Comparison of ENCODE assay signal across 8 cellular contexts in genomic region chr10:27744478-27745379, GRCh38. TPM values are rescaled to one million over a fixed set of nuclear protein-coding genes. Genes with fewer than 3 reads are reported as not detected.
DNase-seq lines count a peak whose midpoint lies in the region; ATAC-seq and TF ChIP-seq lines count a peak whose summit lies in the region.

No MANE protein-coding gene starts in this region.

- H3K9me3 Mint-ChIP-seq in Caco-2 (ENCODE audit: unreplicated experiment), result no peaks in the 10 kb centered on the region
- no peaks in the 10 kb centered on the region for H3K9me3 Mint-ChIP-seq in stimulated activated memory B cell treated with anti-CD40 and anti-IgM and Interleukin-4, amounts not matched to agents 10 μg/mL and 1 μg/mL and 100 μg/mL, for 72 hours

- H3K27me3 ChIP-seq in Caco-2 (replicated peaks; ENCODE audit: control insufficient read depth, insufficient read depth, low read length) (peaks cover 11% of the 10 kb centered on the region), left lung (peaks cover 87 to 100% of the 10 kb centered on the region in 2 donors)

- no peak overlapping the region for H3K27ac Mint-ChIP-seq in Caco-2 (ENCODE audit: unreplicated experiment)
- peak overlapping the region; percentile 29 for H3K27ac Mint-ChIP-seq in stimulated activated memory B cell treated with anti-CD40 and anti-IgM and Interleukin-4, amounts not matched to agents 10 μg/mL and 1 μg/mL and 100 μg/mL, for 72 hours

- H3K4me3 Mint-ChIP-seq in Caco-2 (ENCODE audit: unreplicated experiment), result peak overlapping the region; percentile 75
- peak overlapping the region; percentile 65 for H3K4me3 Mint-ChIP-seq in stimulated activated memory B cell treated with anti-CD40 and anti-IgM and Interleukin-4, amounts not matched to agents 10 μg/mL and 1 μg/mL and 100 μg/mL, for 72 hours

- H3K36me3 ChIP-seq in Caco-2 (ENCODE audit: control insufficient read depth, insufficient read depth, low read length) (no peaks in the 10 kb centered on the region), left lung (no peaks in the 10 kb centered on the region)

- POLR2A ChIA-PET in Caco-2 (lab: Charles Lee), result no interaction called here

- H3K36me3 Mint-ChIP-seq in Caco-2 (ENCODE audit: insufficient read depth, unreplicated experiment), result no peaks in the 10 kb centered on the region
- H3K36me3 Mint-ChIP-seq in stimulated activated memory B cell treated with anti-CD40 and anti-IgM and Interleukin-4, amounts not matched to agents 10 μg/mL and 1 μg/mL and 100 μg/mL, for 72 hours, result no peaks in the 10 kb centered on the region

- peaks cover 32% of the 10 kb centered on the region for H3K27me3 Mint-ChIP-seq in Caco-2 (ENCODE audit: insufficient read depth, unreplicated experiment)
- H3K27me3 Mint-ChIP-seq in stimulated activated memory B cell treated with anti-CD40 and anti-IgM and Interleukin-4, amounts not matched to agents 10 μg/mL and 1 μg/mL and 100 μg/mL, for 72 hours, result peaks cover 58% of the 10 kb centered on the region

- CTCF ChIA-PET in Caco-2 (lab: Charles Lee), result interaction anchor here (0.6 to 1.0 kb wide), 5 partner anchors 241 to 1534 kb away, joined by 3 to 10 read pairs (median 3); partner anchors contain the start of genes MPP7 and RAB18

- peak; percentile 11 for ATAC-seq in left lung
- ATAC-seq in stimulated activated memory B cell treated with anti-CD40 and anti-IgM and Interleukin-4, amounts not matched to agents 10 μg/mL and 1 μg/mL and 100 μg/mL, for 72 hours, result no peak
- no peak for ATAC-seq in activated CD4-positive, CD25-positive, alpha-beta regulatory T cell treated with anti-CD3 and anti-CD28 coated beads, Interleukin-2, amount 50 U/mL, for 24 hours

- in situ Hi-C loops in T47D (cut with HindIII; ENCODE audit: low pct_unique_long_range_greater_than_20kb, low sequenced_read_pairs), result no loop called here

- H3K4me1 ChIP-seq in Caco-2 (peaks cover 25% of the 10 kb centered on the region), left lung (peaks cover 35 to 58% of the 10 kb centered on the region in 2 donors)

- intact Hi-C loops in Caco-2 (cut with micrococcal nuclease; ENCODE audit: unreplicated experiment), result loop anchor here (5.0 kb wide), 1 partner anchor 638 kb away; no protein-coding TSS in a partner anchor
- intact Hi-C loops in left lung (cut with DNase I), result loop anchor here in 1 of 2 donors (10.0 kb wide), 1 partner anchor 500 kb away; no protein-coding TSS in a partner anchor

- peaks cover 5% of the 10 kb centered on the region for H3K4me1 Mint-ChIP-seq in Caco-2 (ENCODE audit: low read depth, unreplicated experiment)
- peaks cover 41% of the 10 kb centered on the region for H3K4me1 Mint-ChIP-seq in stimulated activated memory B cell treated with anti-CD40 and anti-IgM and Interleukin-4, amounts not matched to agents 10 μg/mL and 1 μg/mL and 100 μg/mL, for 72 hours

- DNase-seq in Caco-2 (peak; percentile 51 to 59), NCI-H526 treated with DMSO at 0.1 percent for 48 hours (lab: John Stamatoyannopoulos, UW) (peak; percentile 5), T47D (ENCODE audit: low read depth in 1 of 2, low spot score in 1 of 2) (peak; percentile 39 to 63), left lung (peak in 1 of 2 donors; percentile 80), T1000 (lab: John Stamatoyannopoulos, UW) (no peak), NCI-H146 (lab: John Stamatoyannopoulos, UW) (no peak)

- peak overlapping the region; percentile 19 for H3K4me3 ChIP-seq in Caco-2 (ENCODE audit: low read depth, low read length)
- H3K4me3 ChIP-seq in left lung, result peak overlapping the region in 1 of 2 donors; percentile 61

- BruUV-seq in Caco-2 (replicated peaks; lab: Mats Ljungman, UMichigan), result no TSS peak

- H3K9me3 ChIP-seq in Caco-2, result no peaks in the 10 kb centered on the region
- H3K9me3 ChIP-seq in left lung, result no peaks in the 10 kb centered on the region

- TF ChIP-seq CTCF in Caco-2 (IDR thresholded peaks at IDR 0.05; ENCODE audit: insufficient read depth in 1 of 2, low read depth in 1 of 2, low read length in 1 of 2, severe bottlenecking in 1 of 2, unreplicated experiment in 1 of 2), result no peak
- TF ChIP-seq CTCF in left lung (IDR thresholded peaks at IDR 0.05), result no peak

- no peak overlapping the region for H3K27ac ChIP-seq in left lung

RNA-seq across cellular contexts. Expression of gene MKX, which starts 0.9 kb away (rescaled TPM):
- 0.64 and 0.65 TPM in 2 replicates for total RNA-seq in Caco-2 (2022)
- total RNA-seq in left lung, result 1 to 10 TPM in 1 of 2 donors, under 1 TPM in 1; 0.29 to 1.3 TPM

Comparison
In these comparisons a context has a peak if more than half of its experiments do, and no peak if none do; other contexts are left out.
1. DNase-seq: peak in Caco-2 (2 of 2), NCI-H526 treated with DMSO at 0.1 percent for 48 hours (single experiment) and T47D (2 of 2); none in T1000 (single experiment) and NCI-H146 (single experiment).